Comparison of ENCODE assay signal across 8 cellular contexts in the genomic region with DNA sequence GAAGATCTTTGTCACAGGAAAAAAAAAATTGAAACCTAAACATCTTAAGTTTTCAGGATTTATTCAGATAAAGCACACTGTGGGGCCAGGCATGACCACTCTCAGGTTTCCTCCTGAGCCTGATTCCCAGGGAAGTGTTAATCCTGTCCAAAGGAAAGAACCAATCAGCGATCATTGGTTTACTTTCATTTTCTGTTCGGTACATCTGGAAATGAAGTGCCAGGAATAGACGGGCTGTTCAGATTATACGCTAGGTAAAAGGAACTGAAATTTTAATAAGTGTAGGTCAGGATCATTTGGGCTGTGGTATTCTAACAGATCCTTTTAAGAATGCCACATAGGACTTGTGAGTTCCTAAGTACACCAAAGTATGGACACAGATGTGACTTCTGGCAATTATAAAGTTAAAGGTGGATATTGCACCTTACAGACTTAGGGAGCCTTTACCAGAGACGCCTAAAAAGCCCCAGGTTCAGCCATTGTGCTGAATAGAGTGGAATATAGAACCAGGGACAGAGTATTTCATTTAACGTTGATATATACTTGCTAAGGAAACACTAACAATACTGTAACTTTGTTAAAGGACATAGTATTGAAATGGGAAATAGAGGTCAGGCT. TPM values are rescaled to one million over a fixed set of nuclear protein-coding genes. Genes with fewer than 3 reads are reported as not detected.
DNase-seq lines count a peak whose midpoint lies in the region; ATAC-seq and TF ChIP-seq lines count a peak whose summit lies in the region.

No MANE protein-coding gene starts in this region.

- peak overlapping the region; percentile 86 for H3K4me3 ChIP-seq in osteoblast (ENCODE audit: insufficient read depth, low read length)

- no peaks in the 10 kb centered on the region for H3K9me3 ChIP-seq in osteoblast (ENCODE audit: low read depth, low read length)

- peak; percentile 50 for ATAC-seq in HG03159 (IDR thresholded peaks at IDR 0.05; ENCODE audit: unreplicated experiment)

- H3K4me1 ChIP-seq in osteoblast (ENCODE audit: insufficient read depth, low read length) = peaks cover 12% of the 10 kb centered on the region

- peak overlapping the region; percentile 82 for H3K27ac ChIP-seq in osteoblast (ENCODE audit: low read depth, low read length)

- peak overlapping the region; percentile 97 for H2AFZ ChIP-seq in osteoblast (ENCODE audit: low read length)

- no peaks in the 10 kb centered on the region for H4K20me1 ChIP-seq in osteoblast (ENCODE audit: insufficient read depth, low read length)

- peaks cover 22% of the 10 kb centered on the region for H3K36me3 Mint-ChIP-seq in Calu3 (ENCODE audit: insufficient read depth, unreplicated experiment)

- intact Hi-C loops in Calu3 (cut with micrococcal nuclease; ENCODE audit: unreplicated experiment) = loop anchor here (10.0 kb wide), 1 partner anchor 966 kb away; a partner anchor contains a TSS

- CTCF ChIA-PET in Calu3 (lab: Charles Lee) = no interaction called here

- TF ChIP-seq CTCF in Calu3 (IDR thresholded peaks at IDR 0.05; ENCODE audit: unreplicated experiment) = no peak
- no peak for TF ChIP-seq CTCF in osteoblast (IDR thresholded peaks at IDR 0.05; ENCODE audit: extremely low read depth, low read depth, low read length)

- DNase-seq in Calu3 = no peak
- peak; percentile 81 for DNase-seq in SK-MEL-5 (ENCODE audit: low read depth, low spot score)
- peak; percentile 49 to 58 for DNase-seq in erythroblast (lab: John Stamatoyannopoulos, UW)
- DNase-seq in osteoblast (ENCODE audit: insufficient read length, low spot score, missing footprints) = peak; percentile 77
- DNase-seq in ureter (ENCODE audit: low spot score) = no peak
- DNase-seq in NCI-H1092 (lab: John Stamatoyannopoulos, UW) = no peak
- no peak for DNase-seq in mucosa of gallbladder (ENCODE audit: low spot score)

- H3K9me3 Mint-ChIP-seq in Calu3 (ENCODE audit: low read depth, unreplicated experiment) = no peaks in the 10 kb centered on the region

- H3K4me2 ChIP-seq in osteoblast (ENCODE audit: insufficient read depth, low read length) = peak overlapping the region; percentile 93

- peaks cover 9% of the 10 kb centered on the region for H3K4me1 Mint-ChIP-seq in Calu3 (ENCODE audit: low read depth, unreplicated experiment)

- no peaks in the 10 kb centered on the region for H3K27me3 Mint-ChIP-seq in Calu3 (ENCODE audit: unreplicated experiment)

- in situ Hi-C loops in SK-MEL-5 (cut with HindIII; ENCODE audit: low pct_unique_long_range_greater_than_20kb, low sequenced_read_pairs) = no loop called here

- no peak for TF ChIP-seq POLR2A in erythroblast (IDR thresholded peaks at IDR 0.05; ENCODE audit: low read length)

- no peaks in the 10 kb centered on the region for H3K36me3 ChIP-seq in osteoblast (ENCODE audit: insufficient read depth, low read length)

- TSS peak; percentile 22 for BruUV-seq in Calu3 (replicated peaks; lab: Mats Ljungman, UMichigan)

- peak overlapping the region; percentile 74 for H3K27ac Mint-ChIP-seq in Calu3 (ENCODE audit: unreplicated experiment)

- H3K27me3 ChIP-seq in osteoblast (ENCODE audit: insufficient read depth, low read length) = no peaks in the 10 kb centered on the region

- no peaks in the 10 kb centered on the region for H3K79me2 ChIP-seq in osteoblast (ENCODE audit: insufficient read depth, low read length)

- H3K4me3 Mint-ChIP-seq in Calu3 (ENCODE audit: low read depth, unreplicated experiment) = peak overlapping the region; percentile 66

RNA-seq across cellular contexts. Expression of a gene that starts 9.3 kb away (rescaled TPM):
- 299 and 384 TPM in 2 replicates for total RNA-seq in Calu3 (2022)
- 446 and 485 TPM in 2 replicates for total RNA-seq in SK-MEL-5 (2014; rRNA removed; shearing (Covaris generic))
- 139 and 161 TPM in 2 replicates for polyA plus RNA-seq in SK-MEL-5 (2015; cell fraction: cytosol; rRNA removed)
- polyA plus RNA-seq in SK-MEL-5 (2015; cell fraction: nucleus; rRNA removed) = 39.6 and 106 TPM in 2 replicates
- 71.7 and 150 TPM in 2 replicates for total RNA-seq in osteoblast
- 54.1 TPM for total RNA-seq in ureter
- total RNA-seq in mucosa of gallbladder = 78.1 TPM

RNA-seq across cellular contexts. Expression of a gene that starts 32.7 kb away (rescaled TPM):
- total RNA-seq in Calu3 (2022) (29.9 and 33.6 TPM in 2 replicates), osteoblast (17.1 and 17.7 TPM in 2 replicates), ureter (39.8 TPM), mucosa of gallbladder (35.5 TPM)
- total RNA-seq in SK-MEL-5 (2014; rRNA removed; shearing (Covaris generic)) = 34.2 and 37.4 TPM in 2 replicates
- 15.8 and 18.8 TPM in 2 replicates for polyA plus RNA-seq in SK-MEL-5 (2015; cell fraction: cytosol; rRNA removed)
- polyA plus RNA-seq in SK-MEL-5 (2015; cell fraction: nucleus; rRNA removed) = 28.1 and 35.7 TPM in 2 replicates

Comparison
In these comparisons a context has a peak if more than half of its experiments do, and no peak if none do; other contexts are left out.
1. DNase-seq: peak in SK-MEL-5 (single experiment), erythroblast (2 of 2) and osteoblast (single experiment); none in Calu3 (single experiment), ureter (single experiment), NCI-H1092 (single experiment) and mucosa of gallbladder (single experiment).